In the genomic region with DNA sequence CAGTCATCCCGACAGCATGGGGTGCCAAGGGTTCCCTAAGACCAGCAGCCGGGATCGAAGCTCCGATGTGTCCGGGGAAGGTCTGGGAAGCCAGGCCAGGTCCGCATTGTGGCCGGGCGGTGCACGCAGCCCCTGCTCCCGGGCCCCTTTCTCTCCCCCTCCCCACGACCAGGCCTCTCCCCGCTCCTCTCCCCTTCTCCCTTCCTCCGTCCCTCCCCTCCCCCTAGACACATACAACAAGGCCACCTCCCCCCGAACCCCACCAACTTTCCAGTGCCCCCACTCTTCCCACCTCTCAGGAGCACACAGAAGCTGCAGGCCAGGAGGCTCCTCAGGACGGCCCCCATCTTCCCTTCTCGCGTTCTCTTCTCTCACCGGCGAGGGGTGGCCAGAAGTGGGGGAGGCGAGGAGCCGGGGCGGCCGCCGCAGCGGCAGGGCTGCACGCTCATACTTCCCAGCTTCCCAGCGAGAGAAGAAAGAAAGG, we compare ENCODE assay signal across 8 cellular contexts. TPM values are rescaled to one million over a fixed set of nuclear protein-coding genes. Genes with fewer than 3 reads are reported as not detected.
A peak's percentile ranks its signal among the peaks of the same experiment; 100 is the strongest.
DNase-seq lines count a peak whose midpoint lies in the region; ATAC-seq, FAIRE-seq and TF ChIP-seq lines count a peak whose summit lies in the region.

No MANE protein-coding gene starts in this region.

- no peak for FAIRE-seq in endothelial cell of umbilical vein (lab: Jason Lieb, UNC)

- intact Hi-C loops in PC-9 (cut with micrococcal nuclease; ENCODE audit: unreplicated experiment): loop anchor here (2.0 kb wide), 2 partner anchors 66 to 90 kb away; a partner anchor contains a TSS
- intact Hi-C loops in endothelial cell of umbilical vein (cut with micrococcal nuclease): loop anchor here (1.0 to 10.0 kb wide), 5 partner anchors 60 to 185 kb away; no protein-coding TSS in a partner anchor
- intact Hi-C loops in naive thymus-derived CD4-positive, alpha-beta T cell (cut with micrococcal nuclease): loop anchor here (2.0 to 10.0 kb wide), 8 partner anchors 68 to 1902 kb away; a partner anchor contains a TSS

- H3K27me3 ChIP-seq in PC-9 (ENCODE audit: insufficient read depth, low read depth) (no peaks in the 10 kb centered on the region), endothelial cell of umbilical vein (ENCODE audit: control insufficient read depth in 2 of 2, insufficient read depth in 2 of 2, low read length in 2 of 2) (no peaks in the 10 kb centered on the region)
- H3K27me3 ChIP-seq in naive thymus-derived CD4-positive, alpha-beta T cell (ENCODE audit: control insufficient read depth in 2 of 2, insufficient read depth in 2 of 2, low read length in 2 of 2): peaks cover 0 to 11% of the 10 kb centered on the region in 2 donors

- H3K9me3 ChIP-seq in PC-9 (ENCODE audit: insufficient read depth, low read depth) (no peaks in the 10 kb centered on the region), endothelial cell of umbilical vein (replicated peaks; ENCODE audit: control insufficient read depth, insufficient read depth, low read length) (no peaks in the 10 kb centered on the region)
- H3K9me3 ChIP-seq in naive thymus-derived CD4-positive, alpha-beta T cell (ENCODE audit: control insufficient read depth in 2 of 3, low read length in 3 of 3): no peaks in the 10 kb centered on the region

- POLR2A ChIA-PET in PC-9 (lab: Charles Lee; ENCODE audit: unreplicated experiment): interaction anchor here (0.7 kb wide), 2 partner anchors 8 to 18 kb away, joined by 3 read pairs; no protein-coding TSS in a partner anchor
- POLR2A ChIA-PET in endothelial cell of umbilical vein (lab: Charles Lee): interaction anchor here (0.6 to 1.6 kb wide), 22 partner anchors 11 to 974 kb away, joined by 3 to 10 read pairs (median 4); a partner anchor contains a TSS
- POLR2A ChIA-PET in naive thymus-derived CD4-positive, alpha-beta T cell (lab: Charles Lee): interaction anchor here (1.0 to 1.8 kb wide), 2 partner anchors 91 to 295 kb away, joined by 4 to 9 read pairs; a partner anchor contains a TSS

- H3K79me2 ChIP-seq in PC-9 (ENCODE audit: low read depth): peaks cover 53% of the 10 kb centered on the region
- H3K79me2 ChIP-seq in endothelial cell of umbilical vein (ENCODE audit: control insufficient read depth, insufficient read depth, low read length): peaks cover 42% of the 10 kb centered on the region

- TF ChIP-seq POLR2A in endothelial cell of umbilical vein (IDR thresholded peaks at IDR 0.05; ENCODE audit: low read depth, low read length): no peak

- no peaks in the 10 kb centered on the region for H3K9me3 Mint-ChIP-seq in naive thymus-derived CD4-positive, alpha-beta T cell

- BruUV-seq in PC-9 (replicated peaks; lab: Mats Ljungman, UMichigan): no TSS peak
- no TSS peak for BruUV-seq in endothelial cell of umbilical vein (replicated peaks; lab: Mats Ljungman, UMichigan)

- H3K4me2 ChIP-seq in PC-9 (peak overlapping the region; percentile 93), endothelial cell of umbilical vein (ENCODE audit: insufficient read depth, low read length) (peak overlapping the region; percentile 77)

- H3K36me3 Mint-ChIP-seq in naive thymus-derived CD4-positive, alpha-beta T cell: peaks cover 0 to 4% (median 0%) of the 10 kb centered on the region in 5 donors

- no peaks in the 10 kb centered on the region for H3K9me2 ChIP-seq in PC-9 (ENCODE audit: insufficient read depth)

- H3F3A ChIP-seq in PC-9 (ENCODE audit: insufficient read depth, low read depth): no peaks in the 10 kb centered on the region; the same call in 1 of the 2 replicates

- H3K4me3 ChIP-seq in PC-9 (peak overlapping the region; percentile 77), endothelial cell of umbilical vein (replicated peaks in 1 of 3; ENCODE audit: insufficient read depth in 1 of 3, low read depth in 1 of 3, low read length in 3 of 3) (peak overlapping the region; percentile 65 to 96 (median 88))
- peak overlapping the region; percentile 86 for H3K4me3 ChIP-seq in naive thymus-derived CD4-positive, alpha-beta T cell (ENCODE audit: low read length)

- H4K20me1 ChIP-seq in PC-9 (ENCODE audit: insufficient read depth): peaks cover 20% of the 10 kb centered on the region
- no peaks in the 10 kb centered on the region for H4K20me1 ChIP-seq in endothelial cell of umbilical vein (replicated peaks; ENCODE audit: control insufficient read depth, extremely low read depth, insufficient read depth, low read length)

- peak overlapping the region; percentile 82 for H2AFZ ChIP-seq in PC-9
- peak overlapping the region; percentile 100 for H2AFZ ChIP-seq in endothelial cell of umbilical vein (ENCODE audit: low read depth, low read length)

- CTCF ChIA-PET in PC-9 (lab: Charles Lee) (interaction anchor here (0.5 to 0.6 kb wide), 4 partner anchors 27 to 288 kb away, joined by 4 to 11 read pairs (median 6); no protein-coding TSS in a partner anchor), endothelial cell of umbilical vein (lab: Charles Lee) (interaction anchor here (0.6 to 3.5 kb wide), 8 partner anchors 11 to 717 kb away, joined by 3 to 25 read pairs (median 4); no protein-coding TSS in a partner anchor)
- CTCF ChIA-PET in naive thymus-derived CD4-positive, alpha-beta T cell (lab: Charles Lee): interaction anchor here (0.9 to 1.1 kb wide), 2 partner anchors 67 to 91 kb away, joined by 3 to 6 read pairs; no protein-coding TSS in a partner anchor

- ATAC-seq in naive thymus-derived CD4-positive, alpha-beta T cell: no peak
- ATAC-seq in GM18498 (IDR thresholded peaks at IDR 0.05; ENCODE audit: unreplicated experiment): no peak
- no peak for ATAC-seq in HG02885 (IDR thresholded peaks at IDR 0.05; ENCODE audit: poor library complexity, unreplicated experiment)

- no peaks in the 10 kb centered on the region for H3K9me1 ChIP-seq in endothelial cell of umbilical vein (replicated peaks; ENCODE audit: control insufficient read depth, extremely low read depth, insufficient read depth, low read length)

- peaks cover 0 to 52% (median 14%) of the 10 kb centered on the region in 5 donors for H3K27me3 Mint-ChIP-seq in naive thymus-derived CD4-positive, alpha-beta T cell

- peaks cover 14 to 44% (median 34%) of the 10 kb centered on the region in 7 donors for H3K4me1 Mint-ChIP-seq in naive thymus-derived CD4-positive, alpha-beta T cell

- H3K27ac ChIP-seq in PC-9: peak overlapping the region; percentile 85
- H3K27ac ChIP-seq in endothelial cell of umbilical vein (ENCODE audit: insufficient read depth, low read depth, low read length): peak overlapping the region; percentile 100
- H3K27ac ChIP-seq in naive thymus-derived CD4-positive, alpha-beta T cell (ENCODE audit: low read depth, low read length): peak overlapping the region; percentile 68

- H3K9ac ChIP-seq in endothelial cell of umbilical vein (replicated peaks; ENCODE audit: extremely low read depth, insufficient read depth, low read length): peak overlapping the region; percentile 100

- peaks cover 23% of the 10 kb centered on the region for H3K4me1 ChIP-seq in PC-9 (replicated peaks; ENCODE audit: insufficient read depth)
- H3K4me1 ChIP-seq in endothelial cell of umbilical vein (ENCODE audit: control insufficient read depth, extremely low read depth, insufficient read depth, low read length): peaks cover 12% of the 10 kb centered on the region
- peaks cover 8 to 10% of the 10 kb centered on the region in 2 donors for H3K4me1 ChIP-seq in naive thymus-derived CD4-positive, alpha-beta T cell (ENCODE audit: control insufficient read depth in 2 of 2, insufficient read depth in 2 of 2, low read length in 2 of 2)

- no peak for TF ChIP-seq CTCF in PC-9 (conservative IDR thresholded peaks at IDR 0.05)
- no peak for TF ChIP-seq CTCF in endothelial cell of umbilical vein (IDR thresholded peaks at IDR 0.05; ENCODE audit: extremely low read depth in 1 of 2, insufficient read depth in 1 of 2, low read depth in 1 of 2, low read length in 2 of 2)

- H3K4me3 Mint-ChIP-seq in naive thymus-derived CD4-positive, alpha-beta T cell: peak overlapping the region; percentile 79 to 93 (median 88)

- no peaks in the 10 kb centered on the region for H3K36me3 ChIP-seq in PC-9 (ENCODE audit: low read depth)
- H3K36me3 ChIP-seq in endothelial cell of umbilical vein (ENCODE audit: control insufficient read depth in 2 of 2, extremely low read depth in 1 of 2, insufficient read depth in 2 of 2, low read length in 2 of 2): no peaks in the 10 kb centered on the region
- peaks cover 0 to 8% (median 0%) of the 10 kb centered on the region in 3 experiments for H3K36me3 ChIP-seq in naive thymus-derived CD4-positive, alpha-beta T cell (ENCODE audit: control insufficient read depth in 2 of 3, insufficient read depth in 3 of 3, low read length in 3 of 3)

- peak overlapping the region in 7 of 9 donors; percentile 51 to 88 (median 68) for H3K27ac Mint-ChIP-seq in naive thymus-derived CD4-positive, alpha-beta T cell

- dilution Hi-C loops in endothelial cell of umbilical vein (cut with MboI; ENCODE audit: extremely low pct_ligation_motif_present, low sequenced_read_pairs): no loop called here

- DNase-seq in DMS79 (lab: John Stamatoyannopoulos, UW) (peak; percentile 21), DMS79 treated with DMSO at 0.1 percent for 48 hours (lab: John Stamatoyannopoulos, UW) (no peak), PC-9 (peak in 1 of 2 experiments; percentile 37), endothelial cell of umbilical vein (ENCODE audit: low read depth, low spot score) (no peak), superior temporal gyrus (ENCODE audit: extremely low spot score) (no peak)
- peak in 1 of 9 donors; percentile 10 for DNase-seq in naive thymus-derived CD4-positive, alpha-beta T cell

TF ChIP-seq in endothelial cell of umbilical vein, 7 proteins besides CTCF, POLR2A, EP300 and RAD21 (continues in another document):
- TF ChIP-seq FOS (IDR thresholded peaks at IDR 0.05; ENCODE audit: borderline replicate concordance, insufficient read depth, low read length) (no peak), MYC (IDR thresholded peaks at IDR 0.05; ENCODE audit: low read depth, low read length) (no peak), GATA2 (IDR thresholded peaks at IDR 0.05; ENCODE audit: insufficient read depth, insufficient read length, low read depth, low read length) (no peak)
- TF ChIP-seq, protein P1, sequence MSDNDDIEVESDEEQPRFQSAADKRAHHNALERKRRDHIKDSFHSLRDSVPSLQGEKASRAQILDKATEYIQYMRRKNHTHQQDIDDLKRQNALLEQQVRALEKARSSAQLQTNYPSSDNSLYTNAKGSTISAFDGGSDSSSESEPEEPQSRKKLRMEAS (IDR thresholded peaks at IDR 0.05; ENCODE audit: insufficient read depth, insufficient read length): no peak

RNA-seq across cellular contexts. Expression of a gene that starts 0.4 kb away (rescaled TPM):
- total RNA-seq in PC-9 (2021) (45.5 and 60.0 TPM in 2 replicates), endothelial cell of umbilical vein (40.1 and 41.7 TPM in 2 replicates)
- polyA plus RNA-seq in endothelial cell of umbilical vein: 28.5 and 31.0 TPM in 2 replicates
- 12.6 and 12.8 TPM in 2 replicates for polyA plus RNA-seq in endothelial cell of umbilical vein (2011; cell fraction: cytosol; rRNA removed)
- polyA plus RNA-seq in endothelial cell of umbilical vein (2011; cell fraction: nucleus; rRNA removed): 43.6 and 53.4 TPM in 2 replicates
- 16.6 and 17.8 TPM in 2 replicates for polyA plus RNA-seq in endothelial cell of umbilical vein (2012)
- 193 and 205 TPM in 2 replicates for polyA minus RNA-seq in endothelial cell of umbilical vein
- polyA minus RNA-seq in endothelial cell of umbilical vein (2011; cell fraction: cytosol; rRNA and poly(A)+ RNA removed): 27.8 TPM
- 81.5 and 90.1 TPM in 2 replicates for polyA minus RNA-seq in endothelial cell of umbilical vein (2011; cell fraction: nucleus; rRNA and poly(A)+ RNA removed)
- total RNA-seq in naive thymus-derived CD4-positive, alpha-beta T cell: 10 to 100 TPM in 1 of 5 experiments, 1 to 10 TPM in 4; 1.6 to 12.6 (median 7.4) TPM
- polyA plus RNA-seq in naive thymus-derived CD4-positive, alpha-beta T cell: 1 to 10 TPM; 4.2 to 5.2 TPM
